8 cellular contexts compared by ENCODE assay signal in the genomic region with DNA sequence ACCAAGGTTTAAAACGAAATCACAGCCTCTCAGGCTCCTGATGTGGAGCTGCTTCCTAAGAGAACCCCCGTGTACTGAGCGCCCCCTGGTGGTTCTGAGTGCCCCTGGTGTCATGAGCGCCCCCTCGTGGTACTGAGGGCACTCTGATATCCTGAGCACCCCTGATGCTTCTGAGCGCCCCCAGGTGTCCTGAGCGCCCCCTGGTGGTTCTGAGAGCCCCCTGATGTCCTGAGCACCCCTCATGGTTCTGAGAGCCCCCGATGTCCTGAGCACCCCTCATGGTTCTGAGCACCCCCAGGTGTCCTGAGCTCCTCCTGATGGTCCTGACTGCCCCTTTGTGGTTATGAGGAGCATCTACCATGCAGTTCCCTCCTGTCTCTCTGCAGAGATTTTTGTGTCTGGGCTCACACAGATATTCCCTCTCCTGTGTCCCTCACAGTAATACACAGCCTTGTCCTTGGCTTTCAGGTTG.
DNase-seq lines count a peak whose midpoint lies in the region; ATAC-seq and TF ChIP-seq lines count a peak whose summit lies in the region.
"Not testable (repeated sequence)": the region's sequence is repeated elsewhere in the genome, so short reads cannot be mapped to it uniquely, and the experiment has no call there.

No MANE protein-coding gene starts in this region.

- peak overlapping the region in 2 of 7 donors; percentile 2 to 21 for H3K27ac Mint-ChIP-seq in CD4-positive, alpha-beta memory T cell
- H3K27ac Mint-ChIP-seq in activated B cell treated with CpG ODN at 0.5 μM for 24 hours; neural crest cell (ENCODE audit: unreplicated experiment): not testable (repeated sequence)

- H3K79me2 ChIP-seq in fibroblast of lung (ENCODE audit: control insufficient read depth, insufficient read depth, low read length), result not testable (repeated sequence)

- not testable (repeated sequence) for H4K20me1 ChIP-seq in fibroblast of lung (ENCODE audit: control insufficient read depth, extremely low read depth, insufficient read depth, low read length)

- not testable (repeated sequence) for H3K4me3 ChIP-seq in CD4-positive, alpha-beta memory T cell (ENCODE audit: low read length in 2 of 2); fibroblast of lung (replicated peaks in 1 of 4; ENCODE audit: control extremely low read depth in 1 of 4, insufficient read depth in 1 of 4, low read depth in 3 of 4, low read length in 4 of 4)

- POLR2A ChIA-PET in CD4-positive, alpha-beta memory T cell (lab: Charles Lee; ENCODE audit: partially characterized antibody); HEK293T (lab: Yijun Ruan, JAX); activated B cell treated with CpG ODN at 0.5 μM for 24 hours (lab: Charles Lee): not testable (repeated sequence)

- H3K4me1 ChIP-seq in CD4-positive, alpha-beta memory T cell (ENCODE audit: insufficient read depth, low read length); fibroblast of lung (ENCODE audit: control insufficient read depth, extremely low read depth, insufficient read depth, low read length): not testable (repeated sequence)

- intact Hi-C loops in CD4-positive, alpha-beta memory T cell (cut with micrococcal nuclease); activated B cell treated with CpG ODN at 0.5 μM for 24 hours (cut with micrococcal nuclease): not testable (repeated sequence)

- not testable (repeated sequence) for H3K9me3 Mint-ChIP-seq in CD4-positive, alpha-beta memory T cell; activated B cell treated with CpG ODN at 0.5 μM for 24 hours
- H3K9me3 Mint-ChIP-seq in neural crest cell, result peaks cover 28% of the 10 kb centered on the region

- not testable (repeated sequence) for H3K9me3 ChIP-seq in CD4-positive, alpha-beta memory T cell (ENCODE audit: control insufficient read depth in 1 of 2, low read length in 2 of 2); fibroblast of lung (ENCODE audit: control insufficient read depth, insufficient read depth, low read depth, low read length)

- not testable (repeated sequence) for H3K36me3 ChIP-seq in CD4-positive, alpha-beta memory T cell (ENCODE audit: insufficient read depth, low read length); fibroblast of lung (ENCODE audit: control insufficient read depth, insufficient read depth, low read length)

- H3K4me1 Mint-ChIP-seq in CD4-positive, alpha-beta memory T cell, result peaks cover 3 to 11% (median 9%) of the 10 kb centered on the region in 4 donors
- H3K4me1 Mint-ChIP-seq in activated B cell treated with CpG ODN at 0.5 μM for 24 hours, neural crest cell: not testable (repeated sequence)

- CTCF ChIA-PET in CD4-positive, alpha-beta memory T cell (lab: Charles Lee; ENCODE audit: partially characterized antibody), result interaction anchor here (0.8 to 1.7 kb wide), 8 partner anchors 8 to 32 kb away, joined by 3 to 9 read pairs (median 4); no protein-coding TSS in a partner anchor
- CTCF ChIA-PET in HEK293T (lab: Yijun Ruan, JAX), result not testable (repeated sequence)
- CTCF ChIA-PET in activated B cell treated with CpG ODN at 0.5 μM for 24 hours (lab: Charles Lee), result interaction anchor here (0.6 to 1.7 kb wide), 10 partner anchors 8 to 222 kb away, joined by 3 to 10 read pairs (median 4); no protein-coding TSS in a partner anchor

- peak; percentile 59 for TF ChIP-seq CTCF in activated B cell treated with CpG ODN at 0.5 μM for 24 hours (IDR thresholded peaks at IDR 0.05)
- TF ChIP-seq CTCF in fibroblast of lung (conservative IDR thresholded peaks at IDR 0.05 in 1 of 2, IDR thresholded peaks at IDR 0.05 in 1 of 2; ENCODE audit: low read depth in 1 of 2, low read length in 2 of 2), result peak; percentile 4 to 5
- TF ChIP-seq CTCF in neural crest cell (conservative IDR thresholded peaks at IDR 0.05), result peak; percentile 26

- DNase-seq in CD4-positive, alpha-beta memory T cell, result peak; percentile 73 to 86 (median 81)
- DNase-seq in HEK293T (ENCODE audit: extremely low spot score) (peak; percentile 5), NCI-H748 (lab: John Stamatoyannopoulos, UW; ENCODE audit: unreplicated experiment) (peak; percentile 93), activated B cell treated with CpG ODN at 0.5 μM for 24 hours (peak; percentile 70), neural crest cell (ENCODE audit: low read depth, low spot score) (peak; percentile 1)
- DNase-seq in activated effector memory CD4-positive, alpha-beta T cell treated with Interleukin-2 at 50 U/mL for 16 hours, result peak; percentile 53
- not testable (repeated sequence) for DNase-seq in fibroblast of lung (ENCODE audit: low read depth in 2 of 2)
- DNase-seq in stimulated activated CD8-positive, alpha-beta memory T cell treated with anti-CD3 and anti-CD28 coated beads, Interleukin-4, amount 100 ng/mL, for 4 hours (ENCODE audit: low read depth in 2 of 2, low spot score in 1 of 2), result peak; percentile 36 to 57

- H3K27me3 Mint-ChIP-seq in CD4-positive, alpha-beta memory T cell, result peaks cover 8 to 15% of the 10 kb centered on the region in 2 donors
- peaks cover 30% of the 10 kb centered on the region for H3K27me3 Mint-ChIP-seq in activated B cell treated with CpG ODN at 0.5 μM for 24 hours
- H3K27me3 Mint-ChIP-seq in neural crest cell (ENCODE audit: low read depth), result not testable (repeated sequence)

- not testable (repeated sequence) for H3K36me3 Mint-ChIP-seq in CD4-positive, alpha-beta memory T cell; activated B cell treated with CpG ODN at 0.5 μM for 24 hours (ENCODE audit: low read depth)
- peaks cover 12% of the 10 kb centered on the region for H3K36me3 Mint-ChIP-seq in neural crest cell (ENCODE audit: low read depth)

- not testable (repeated sequence) for H3K9ac ChIP-seq in fibroblast of lung (ENCODE audit: insufficient read depth, low read length)

- peak overlapping the region in 1 of 8 donors; percentile 15 for H3K4me3 Mint-ChIP-seq in CD4-positive, alpha-beta memory T cell
- not testable (repeated sequence) for H3K4me3 Mint-ChIP-seq in activated B cell treated with CpG ODN at 0.5 μM for 24 hours, neural crest cell

- not testable (repeated sequence) for H3K4me2 ChIP-seq in fibroblast of lung (ENCODE audit: extremely low read depth, insufficient read depth, low read length)

- H3K27ac ChIP-seq in CD4-positive, alpha-beta memory T cell (ENCODE audit: low read depth, low read length); fibroblast of lung (ENCODE audit: insufficient read depth, low read length): not testable (repeated sequence)

- peak; percentile 71 for ATAC-seq in activated B cell treated with CpG ODN at 0.5 μM for 24 hours (ENCODE audit: low read depth)

- H3K27me3 ChIP-seq in CD4-positive, alpha-beta memory T cell (ENCODE audit: insufficient read depth, low read length); fibroblast of lung (ENCODE audit: control insufficient read depth, insufficient read depth, low read length): not testable (repeated sequence)

- not testable (repeated sequence) for H2AFZ ChIP-seq in fibroblast of lung (ENCODE audit: low read length)

Comparison
In these comparisons a context has a peak if more than half of its experiments do, and no peak if none do; other contexts are left out.
1. CTCF ChIP-seq: peak in every context shown above with its lines; median percentile 59 in activated B cell treated with CpG ODN at 0.5 μM for 24 hours; 26 in neural crest cell; 4 in fibroblast of lung.